In genomic region chr17:21429917-21430628, GRCh38 we compare ENCODE assay signal across 8 cellular contexts. TPM values are rescaled to one million over a fixed set of nuclear protein-coding genes. Genes with fewer than 3 reads are reported as not detected.
A peak's percentile ranks its signal among the peaks of the same experiment; 100 is the strongest.
DNase-seq lines count a peak whose midpoint lies in the region; FAIRE-seq and TF ChIP-seq lines count a peak whose summit lies in the region.
"Not testable (repeated sequence)": the region's sequence is repeated elsewhere in the genome, so short reads cannot be mapped to it uniquely, and the experiment has no call there.

No MANE protein-coding gene starts in this region.

- not testable (repeated sequence) for H3K27me3 ChIP-seq in osteoblast (ENCODE audit: insufficient read depth, low read length)

- FAIRE-seq in HTR-8/SVneo (lab: Jason Lieb, UNC) (peak; percentile 97), urothelium cell line (lab: Jason Lieb, UNC) (peak; percentile 95)

- DNase-seq in EL = peak; percentile 25
- DNase-seq in HTR-8/SVneo (ENCODE audit: insufficient read length, low spot score); osteoblast (ENCODE audit: insufficient read length, low spot score, missing footprints); urothelium cell line (ENCODE audit: low spot score): not testable (repeated sequence)
- DNase-seq in activated CD8-positive, alpha-beta memory T cell treated with anti-CD3 and anti-CD28 coated beads for 24 hours = peak; percentile 9
- DNase-seq in cardiac fibroblast (ENCODE audit: low read depth in 2 of 2) = peak; percentile 9 to 34
- DNase-seq in fibroblast of pulmonary artery (ENCODE audit: low read depth) = peak; percentile 23
- DNase-seq in kidney tubule cell (ENCODE audit: low spot score) = peak; percentile 26

- not testable (repeated sequence) for H4K20me1 ChIP-seq in osteoblast (ENCODE audit: insufficient read depth, low read length)

- not testable (repeated sequence) for H3K9me3 ChIP-seq in osteoblast (ENCODE audit: low read depth, low read length)

- H3K4me3 ChIP-seq in cardiac fibroblast (replicated peaks in 1 of 2; ENCODE audit: low read depth in 2 of 2, low read length in 2 of 2); fibroblast of pulmonary artery (replicated peaks; ENCODE audit: low read depth, low read length); osteoblast (ENCODE audit: insufficient read depth, low read length): not testable (repeated sequence)

- H3K36me3 ChIP-seq in osteoblast (ENCODE audit: insufficient read depth, low read length) = not testable (repeated sequence)

- peak overlapping the region; percentile 51 for H3K27ac ChIP-seq in osteoblast (ENCODE audit: low read depth, low read length)

- TF ChIP-seq CTCF in cardiac fibroblast (IDR thresholded peaks at IDR 0.05; ENCODE audit: low read depth, low read length); fibroblast of pulmonary artery (IDR thresholded peaks at IDR 0.05; ENCODE audit: low read length, missing control alignments); osteoblast (IDR thresholded peaks at IDR 0.05; ENCODE audit: extremely low read depth, low read depth, low read length): not testable (repeated sequence)

- not testable (repeated sequence) for H2AFZ ChIP-seq in osteoblast (ENCODE audit: low read length)

- not testable (repeated sequence) for H3K4me2 ChIP-seq in osteoblast (ENCODE audit: insufficient read depth, low read length)

- H3K79me2 ChIP-seq in osteoblast (ENCODE audit: insufficient read depth, low read length) = not testable (repeated sequence)

- H3K4me1 ChIP-seq in osteoblast (ENCODE audit: insufficient read depth, low read length) = not testable (repeated sequence)

RNA-seq across cellular contexts. Expression of gene KCNJ12, which starts 53.9 kb away (rescaled TPM):
- total RNA-seq in osteoblast = under 0.01 and 0.29 TPM in 2 replicates
